Comparison of ENCODE assay signal across 13 cellular contexts in genomic region chr5:38316544-38317224, GRCh38. TPM values are rescaled to one million over a fixed set of nuclear protein-coding genes. Genes with fewer than 3 reads are reported as not detected.
A peak's percentile ranks its signal among the peaks of the same experiment; 100 is the strongest.
DNase-seq lines count a peak whose midpoint lies in the region; ATAC-seq and TF ChIP-seq lines count a peak whose summit lies in the region.
"Had no signal": no experiment of that assay in that cellular context is flagged by ENCODE, and none has a peak within 500 bp of the region (broad histone marks: within the 10 kb centered on the region; RNA-seq: fewer than 3 reads in every experiment).

No MANE protein-coding gene starts in this region.

- peak; percentile 95 for ATAC-seq in sciatic nerve
- ATAC-seq: stimulated activated naive CD8-positive, alpha-beta T cell treated with anti-CD3 and anti-CD28 coated beads, Interleukin-15, amount 100 ng/mL, for 72 hours; WTC11 had no signal

- H3K4me3 ChIP-seq in BJ (ENCODE audit: low read depth, low read length) = no peak overlapping the region
- no peak overlapping the region for H3K4me3 ChIP-seq in esophagus muscularis mucosa

- H3K36me3 ChIP-seq in BJ (ENCODE audit: control insufficient read depth, insufficient read depth, low read length) (no peaks in the 10 kb centered on the region), esophagus muscularis mucosa (no peaks in the 10 kb centered on the region)

- H3K9me3 ChIP-seq in esophagus muscularis mucosa = no peaks in the 10 kb centered on the region

- TF ChIP-seq POLR2A in esophagus muscularis mucosa (IDR thresholded peaks at IDR 0.05; ENCODE audit: low read depth) = no peak

- DNase-seq in BJ (ENCODE audit: low read depth) = peak; percentile 23
- DNase-seq in esophagus muscularis mucosa (ENCODE audit: extremely low spot score) = peak; percentile 90
- no peak for DNase-seq in sciatic nerve (ENCODE audit: low spot score)
- no peak for DNase-seq in kidney tubule cell (ENCODE audit: low spot score)
- no peak for DNase-seq in NCI-H1436 treated with DMSO at 0.1 percent for 48 hours (lab: John Stamatoyannopoulos, UW)
- no peak for DNase-seq in stimulated activated CD4-positive, alpha-beta T cell treated with anti-CD3 and anti-CD28 coated beads, Interleukin-1b, Interleukin-23, amount 100 ng/mL, for 48 hours
- DNase-seq in DMS79 (lab: John Stamatoyannopoulos, UW) = no peak
- DNase-seq: activated T-cell treated with anti-CD3 and anti-CD28 coated beads for 4 hours; midbrain; SIG-M5; stimulated activated naive CD8-positive, alpha-beta T cell treated with anti-CD3 and anti-CD28 coated beads, Interleukin-15, amount 100 ng/mL, for 72 hours had no signal

- CTCF ChIA-PET in BJ (lab: Yijun Ruan, JAX) = interaction anchor here (0.7 to 0.9 kb wide), 2 partner anchors 37 to 67 kb away, joined by 3 read pairs; no protein-coding TSS in a partner anchor

- peaks cover 0 to 7% (median 0%) of the 10 kb centered on the region in 4 donors for H3K4me1 ChIP-seq in esophagus muscularis mucosa

- H3K27me3 ChIP-seq in BJ (ENCODE audit: control insufficient read depth, insufficient read depth, low read length) (no peaks in the 10 kb centered on the region), esophagus muscularis mucosa (peaks cover 0 to 6% (median 0%) of the 10 kb centered on the region in 4 donors)

- TF ChIP-seq EP300 in Ishikawa (IDR thresholded peaks at IDR 0.05; ENCODE audit: borderline replicate concordance) = no peak
- no peak for TF ChIP-seq EP300 in esophagus muscularis mucosa (IDR thresholded peaks at IDR 0.05)

- whole genome bisulfite sequencing in esophagus muscularis mucosa = 34% methylated on average over 6 of the region's 6 CpGs

- no peak for TF ChIP-seq RAD21 in Ishikawa (IDR thresholded peaks at IDR 0.05; ENCODE audit: low read depth)

- intact Hi-C loops in esophagus muscularis mucosa (cut with DNase I) (no loop called here), sciatic nerve (cut with DNase I) (no loop called here)

- H3K27ac ChIP-seq in esophagus muscularis mucosa (replicated peaks in 1 of 4) = peak overlapping the region in 1 of 4 donors; percentile 46

- POLR2A ChIA-PET in BJ (lab: Charles Lee) = no interaction called here

- TF ChIP-seq CTCF in BJ (IDR thresholded peaks at IDR 0.05; ENCODE audit: insufficient read depth, low read depth, low read length) (no peak), esophagus muscularis mucosa (IDR thresholded peaks at IDR 0.05) (no peak)

TF ChIP-seq in Ishikawa, 13 proteins besides CTCF, POLR2A, EP300 and RAD21:
- TF ChIP-seq MAX (IDR thresholded peaks at IDR 0.05) (no peak), USF1 (IDR thresholded peaks at IDR 0.05) (0 out of 2 replicates have a peak, but pooled peaks have one; percentile 36)

RNA-seq across cellular contexts. Expression of gene EGFLAM, which starts 58.3 kb away (rescaled TPM):
- polyA plus RNA-seq in BJ (2011; rRNA removed) = 3.9 and 5.6 TPM in 2 replicates
- 2.8 and 3.8 TPM in 2 replicates for polyA minus RNA-seq in BJ (2011; rRNA and poly(A)+ RNA removed)
- 10 to 100 TPM in 2 of 4 donors, 1 to 10 TPM in 2; 6.6 to 13.6 (median 9.8) TPM for total RNA-seq in esophagus muscularis mucosa
- total RNA-seq in sciatic nerve = 48.2 TPM

Comparison
In these comparisons a context has a peak if more than half of its experiments do, and no peak if none do; other contexts are left out.
1. DNase-seq: peak in BJ (single experiment) and esophagus muscularis mucosa (single experiment); none in sciatic nerve (single experiment), kidney tubule cell (single experiment), NCI-H1436 treated with DMSO at 0.1 percent for 48 hours (single experiment), stimulated activated CD4-positive, alpha-beta T cell treated with anti-CD3 and anti-CD28 coated beads, Interleukin-1b, Interleukin-23, amount 100 ng/mL, for 48 hours (single experiment) and DMS79 (single experiment).